1 cellular context compared by ENCODE assay signal in the genomic region with DNA sequence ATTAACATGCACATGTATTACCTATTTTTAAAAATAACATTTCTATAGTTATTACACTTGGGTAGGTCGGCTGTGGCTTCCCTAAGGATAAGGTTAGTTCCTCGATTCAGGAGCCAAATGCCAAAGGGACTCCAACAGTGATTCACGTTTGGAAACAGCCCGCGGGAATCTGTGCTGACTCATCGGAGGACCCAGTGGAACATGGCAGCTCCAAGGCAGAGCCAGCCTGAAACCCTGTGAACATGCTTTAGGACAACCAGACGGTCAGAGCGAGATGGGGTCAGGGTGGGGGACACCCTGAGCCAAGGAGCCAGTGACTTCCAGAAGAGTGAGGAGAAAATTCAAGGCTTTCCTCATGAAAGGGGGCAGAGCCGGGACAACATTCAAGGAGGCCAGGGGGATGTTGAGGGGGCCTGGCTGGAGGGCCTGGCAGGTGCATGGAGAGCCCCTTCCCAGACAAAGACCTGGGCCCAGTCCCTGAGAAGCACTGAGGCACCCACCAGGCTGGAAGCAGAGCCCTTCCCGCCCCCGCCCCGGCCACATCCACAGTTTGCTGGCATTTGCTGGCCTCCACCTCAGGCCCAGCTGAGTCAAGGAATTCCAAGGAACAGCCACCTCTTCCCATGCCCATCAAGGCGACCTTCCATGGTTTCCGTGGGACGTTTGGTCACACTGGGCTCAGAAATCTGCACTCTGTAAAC.
TF ChIP-seq lines count a peak whose summit lies in the region.

No MANE protein-coding gene starts in this region.

TF ChIP-seq in HepG2, 621 proteins besides CTCF, POLR2A, EP300 and RAD21 (continued from another document):
- TF ChIP-seq ZNF589 (CRISPR knock-in tag; conservative IDR thresholded peaks at IDR 0.05) (no peak), ZNF552 (CRISPR knock-in tag; IDR thresholded peaks at IDR 0.05; ENCODE audit: borderline replicate concordance) (no peak), KLF16 (CRISPR knock-in tag; IDR thresholded peaks at IDR 0.05) (no peak), ETV6 (CRISPR knock-in tag; conservative IDR thresholded peaks at IDR 0.05) (no peak), ETV5 (CRISPR knock-in tag; IDR thresholded peaks at IDR 0.05; ENCODE audit: borderline replicate concordance) (no peak), ZNF569 (CRISPR knock-in tag; IDR thresholded peaks at IDR 0.05; ENCODE audit: borderline replicate concordance) (no peak), HOXA9 (CRISPR knock-in tag; IDR thresholded peaks at IDR 0.05; ENCODE audit: borderline replicate concordance) (no peak)
- TF ChIP-seq, protein P1, sequence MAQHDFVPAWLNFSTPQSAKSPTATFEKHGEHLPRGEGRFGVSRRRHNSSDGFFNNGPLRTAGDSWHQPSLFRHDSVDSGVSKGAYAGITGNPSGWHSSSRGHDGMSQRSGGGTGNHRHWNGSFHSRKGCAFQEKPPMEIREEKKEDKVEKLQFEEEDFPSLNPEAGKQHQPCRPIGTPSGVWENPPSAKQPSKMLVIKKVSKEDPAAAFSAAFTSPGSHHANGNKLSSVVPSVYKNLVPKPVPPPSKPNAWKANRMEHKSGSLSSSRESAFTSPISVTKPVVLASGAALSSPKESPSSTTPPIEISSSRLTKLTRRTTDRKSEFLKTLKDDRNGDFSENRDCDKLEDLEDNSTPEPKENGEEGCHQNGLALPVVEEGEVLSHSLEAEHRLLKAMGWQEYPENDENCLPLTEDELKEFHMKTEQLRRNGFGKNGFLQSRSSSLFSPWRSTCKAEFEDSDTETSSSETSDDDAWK (CRISPR knock-in tag; IDR thresholded peaks at IDR 0.05): no peak
- TF ChIP-seq, protein P2, sequence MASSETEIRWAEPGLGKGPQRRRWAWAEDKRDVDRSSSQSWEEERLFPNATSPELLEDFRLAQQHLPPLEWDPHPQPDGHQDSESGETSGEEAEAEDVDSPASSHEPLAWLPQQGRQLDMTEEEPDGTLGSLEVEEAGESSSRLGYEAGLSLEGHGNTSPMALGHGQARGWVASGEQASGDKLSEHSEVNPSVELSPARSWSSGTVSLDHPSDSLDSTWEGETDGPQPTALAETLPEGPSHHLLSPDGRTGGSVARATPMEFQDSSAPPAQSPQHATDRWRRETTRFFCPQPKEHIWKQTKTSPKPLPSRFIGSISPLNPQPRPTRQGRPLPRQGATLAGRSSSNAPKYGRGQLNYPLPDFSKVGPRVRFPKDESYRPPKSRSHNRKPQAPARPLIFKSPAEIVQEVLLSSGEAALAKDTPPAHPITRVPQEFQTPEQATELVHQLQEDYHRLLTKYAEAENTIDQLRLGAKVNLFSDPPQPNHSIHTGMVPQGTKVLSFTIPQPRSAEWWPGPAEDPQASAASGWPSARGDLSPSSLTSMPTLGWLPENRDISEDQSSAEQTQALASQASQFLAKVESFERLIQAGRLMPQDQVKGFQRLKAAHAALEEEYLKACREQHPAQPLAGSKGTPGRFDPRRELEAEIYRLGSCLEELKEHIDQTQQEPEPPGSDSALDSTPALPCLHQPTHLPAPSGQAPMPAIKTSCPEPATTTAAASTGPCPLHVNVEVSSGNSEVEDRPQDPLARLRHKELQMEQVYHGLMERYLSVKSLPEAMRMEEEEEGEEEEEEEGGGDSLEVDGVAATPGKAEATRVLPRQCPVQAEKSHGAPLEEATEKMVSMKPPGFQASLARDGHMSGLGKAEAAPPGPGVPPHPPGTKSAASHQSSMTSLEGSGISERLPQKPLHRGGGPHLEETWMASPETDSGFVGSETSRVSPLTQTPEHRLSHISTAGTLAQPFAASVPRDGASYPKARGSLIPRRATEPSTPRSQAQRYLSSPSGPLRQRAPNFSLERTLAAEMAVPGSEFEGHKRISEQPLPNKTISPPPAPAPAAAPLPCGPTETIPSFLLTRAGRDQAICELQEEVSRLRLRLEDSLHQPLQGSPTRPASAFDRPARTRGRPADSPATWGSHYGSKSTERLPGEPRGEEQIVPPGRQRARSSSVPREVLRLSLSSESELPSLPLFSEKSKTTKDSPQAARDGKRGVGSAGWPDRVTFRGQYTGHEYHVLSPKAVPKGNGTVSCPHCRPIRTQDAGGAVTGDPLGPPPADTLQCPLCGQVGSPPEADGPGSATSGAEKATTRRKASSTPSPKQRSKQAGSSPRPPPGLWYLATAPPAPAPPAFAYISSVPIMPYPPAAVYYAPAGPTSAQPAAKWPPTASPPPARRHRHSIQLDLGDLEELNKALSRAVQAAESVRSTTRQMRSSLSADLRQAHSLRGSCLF (CRISPR knock-in tag; IDR thresholded peaks at IDR 0.05; ENCODE audit: borderline replicate concordance): no peak
